ENCODE assay signal across 8 cellular contexts in genomic region chr7:66099551-66100407, GRCh38. TPM values are rescaled to one million over a fixed set of nuclear protein-coding genes. Genes with fewer than 3 reads are reported as not detected.
A peak's percentile ranks its signal among the peaks of the same experiment; 100 is the strongest.
DNase-seq lines count a peak whose midpoint lies in the region; ATAC-seq, FAIRE-seq and TF ChIP-seq lines count a peak whose summit lies in the region.

No MANE protein-coding gene starts in this region.

- H3K27ac ChIP-seq in breast epithelium (peak overlapping the region; percentile 93 to 96), spleen (peak overlapping the region; percentile 27 to 84 (median 75))

- H3K36me3 ChIP-seq in GM06990 (ENCODE audit: control insufficient read depth, insufficient read depth, low read length) (no peaks in the 10 kb centered on the region), breast epithelium (no peaks in the 10 kb centered on the region), spleen (peaks cover 0 to 6% (median 0%) of the 10 kb centered on the region in 6 donors)

- intact Hi-C loops in breast epithelium (cut with DNase I; ENCODE audit: low total_unique reads) (no loop called here), spleen (cut with DNase I; ENCODE audit: low total_unique reads) (no loop called here)

- no peaks in the 10 kb centered on the region for H3K27me3 ChIP-seq in GM06990 (replicated peaks; ENCODE audit: control insufficient read depth, insufficient read depth, low read length)
- H3K27me3 ChIP-seq in breast epithelium, result no peaks in the 10 kb centered on the region
- no peaks in the 10 kb centered on the region for H3K27me3 ChIP-seq in spleen (replicated peaks in 1 of 7)

- no peak for FAIRE-seq in frontal cortex (lab: Jason Lieb, UNC)

- no peak for DNase-seq in GM06990 (ENCODE audit: extremely low read depth, insufficient read length)
- DNase-seq in NCI-H1417 (lab: John Stamatoyannopoulos, UW), result peak; percentile 46 to 84 (median 82)
- peak; percentile 9 for DNase-seq in T-helper 9 cell
- peak; percentile 71 to 76 for DNase-seq in breast epithelium (ENCODE audit: low spot score in 2 of 2)
- DNase-seq in islet precursor cell, result peak; percentile 94
- DNase-seq in spleen, result peak; percentile 81
- no peak for DNase-seq in frontal cortex (ENCODE audit: low spot score in 2 of 2)

- TF ChIP-seq POLR2A in breast epithelium (IDR thresholded peaks at IDR 0.05) (no peak), spleen (IDR thresholded peaks at IDR 0.05) (no peak)

- H3K4me3 ChIP-seq in GM06990 (replicated peaks; ENCODE audit: low read depth, low read length) (peak overlapping the region; percentile 63), breast epithelium (peak overlapping the region; percentile 27 to 71 (median 49)), spleen (peak overlapping the region in 7 of 8 donors; percentile 5 to 59 (median 29))

- TF ChIP-seq CTCF in GM06990 (IDR thresholded peaks at IDR 0.05; ENCODE audit: insufficient read depth, low read length, poor library complexity, severe bottlenecking) (no peak), breast epithelium (IDR thresholded peaks at IDR 0.05) (no peak), spleen (IDR thresholded peaks at IDR 0.05 in 8 of 11, conservative IDR thresholded peaks at IDR 0.05 in 3 of 11) (no peak)

- H3K9me3 ChIP-seq in breast epithelium, result no peaks in the 10 kb centered on the region
- no peaks in the 10 kb centered on the region for H3K9me3 ChIP-seq in spleen

- WGBS in spleen, 5 donors, result 1 to 4% (median 3%) methylated on average over 15 of the region's 15 CpGs

- peak; percentile 55 for ATAC-seq in HG02571 (IDR thresholded peaks at IDR 0.05; ENCODE audit: unreplicated experiment)

- H3K4me1 ChIP-seq in breast epithelium (no peaks in the 10 kb centered on the region), spleen (peaks cover 0 to 16% (median 13%) of the 10 kb centered on the region in 6 donors)

RNA-seq across cellular contexts. Expression of gene CRCP, which starts 14.9 kb away (rescaled TPM):
- total RNA-seq in breast epithelium, result 10 to 100 TPM; 31.5 to 49.8 (median 41.3) TPM
- total RNA-seq in spleen, result 10 to 100 TPM; 30.3 to 46.2 (median 42.5) TPM
- polyA plus RNA-seq in spleen, result 10 to 100 TPM; 11.5 to 30.9 (median 12.0) TPM
- 62.4 TPM for total RNA-seq in frontal cortex

RNA-seq across cellular contexts. Expression of gene ASL, which starts 24.2 kb away (rescaled TPM):
- total RNA-seq in breast epithelium, result 10 to 100 TPM; 31.9 to 39.8 (median 33.1) TPM
- 10 to 100 TPM; 30.9 to 45.1 (median 39.3) TPM for total RNA-seq in spleen
- 10 to 100 TPM; 24.6 to 56.4 (median 51.2) TPM for polyA plus RNA-seq in spleen
- total RNA-seq in frontal cortex, result 6.9 TPM

Comparison
In these comparisons a context has a peak if more than half of its experiments do, and no peak if none do; other contexts are left out.
1. DNase-seq: peak in NCI-H1417 (3 of 3), T-helper 9 cell (single experiment), breast epithelium (2 of 2), islet precursor cell (single experiment) and spleen (single experiment); none in GM06990 (single experiment) and frontal cortex (0 of 2).
2. Peak in every context shown above with its lines, with median percentiles within 50 percentile points of each other: H3K4me3 ChIP-seq.